19 cellular contexts compared by ENCODE assay signal in the genomic region with DNA sequence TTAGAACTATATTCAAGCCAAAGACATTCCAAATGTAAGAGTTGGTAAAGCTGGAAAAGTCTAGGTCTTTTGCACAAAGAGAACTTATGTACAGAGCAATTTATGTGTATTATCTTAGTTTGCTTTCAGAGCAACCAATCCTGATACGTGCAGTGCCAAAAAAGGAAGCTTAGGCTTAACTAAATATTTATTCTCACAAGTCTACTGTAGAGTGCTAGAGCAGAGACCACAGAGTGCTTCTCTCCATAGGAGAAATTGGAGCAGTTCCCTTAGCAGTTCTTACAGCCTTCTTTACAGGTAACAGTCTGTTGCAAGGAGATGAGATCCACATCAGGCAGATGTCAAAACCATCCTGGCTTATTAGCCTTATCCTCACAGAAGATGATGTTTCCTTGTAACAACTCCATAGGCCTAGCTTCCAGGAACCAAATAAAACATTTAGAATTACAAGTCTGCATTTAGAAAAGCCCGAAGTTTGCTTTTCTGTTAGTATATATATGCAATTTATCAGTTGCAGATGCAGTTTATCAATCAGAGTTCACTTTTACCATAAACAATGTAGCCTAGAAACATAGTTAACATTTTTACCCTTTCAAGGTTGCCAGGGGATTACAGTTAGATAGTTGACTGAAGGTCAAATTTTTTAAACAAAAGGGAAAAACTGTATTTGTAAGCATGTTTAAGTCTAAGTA.
A peak's percentile ranks its signal among the peaks of the same experiment; 100 is the strongest.
DNase-seq lines count a peak whose midpoint lies in the region; ATAC-seq and FAIRE-seq lines count a peak whose summit lies in the region.
"Had no signal": no experiment of that assay in that cellular context is flagged by ENCODE, and none has a peak within 500 bp of the region (broad histone marks: within the 10 kb centered on the region; RNA-seq: fewer than 3 reads in every experiment).

No MANE protein-coding gene starts in this region.

- DNase-seq in NCI-H2227 treated with DMSO at 0.1 percent for 48 hours (lab: John Stamatoyannopoulos, UW) (peak; percentile 57), NCI-H2227 (lab: John Stamatoyannopoulos, UW; ENCODE audit: unreplicated experiment) (no peak), NCI-H748 (lab: John Stamatoyannopoulos, UW; ENCODE audit: unreplicated experiment) (peak; percentile 55), left colon (no peak), small intestine (peak; percentile 9), mesenteric fat pad (ENCODE audit: low spot score) (no peak), NCI-H2171 (lab: John Stamatoyannopoulos, UW) (no peak)
- DNase-seq: 8988T; CD8-positive, alpha-beta memory T cell; DND-41; HCEC 1CT; Kasumi-1; NCI-H1417 treated with DMSO at 0.1 percent for 48 hours; NCI-H1930; NCI-H524 treated with DMSO at 0.1 percent for 48 hours had no signal

- H3K4me3 ChIP-seq in small intestine (ENCODE audit: low read depth in 1 of 2, low read length in 2 of 2), result no peak overlapping the region
- H3K4me3 ChIP-seq: BLaER1, GM12878 had no signal

- no peaks in the 10 kb centered on the region for H3K36me3 ChIP-seq in small intestine (ENCODE audit: control insufficient read depth in 2 of 2, insufficient read depth in 2 of 2, low read length in 2 of 2)
- H3K36me3 ChIP-seq: BLaER1 had no signal

- no peak overlapping the region for H3K27ac ChIP-seq in small intestine (ENCODE audit: low read depth in 1 of 2, low read length in 1 of 2)
- H3K27ac ChIP-seq: BLaER1 had no signal

- intact Hi-C loops in left colon (cut with DNase I, micrococcal nuclease), result no loop called here

- ATAC-seq in left colon (peak; percentile 76), esophagus mucosa (no peak)
- ATAC-seq: GM12878 had no signal

- H3K4me1 ChIP-seq in small intestine (ENCODE audit: control insufficient read depth in 2 of 2, insufficient read depth in 1 of 2, low read depth in 1 of 2, low read length in 1 of 2), result no peaks in the 10 kb centered on the region
- H3K4me1 ChIP-seq: BLaER1 had no signal

- 19 to 43% (median 30%) methylated on average over 2 of the region's 2 CpGs for whole genome bisulfite sequencing in small intestine, 3 donors

- H3K27me3 ChIP-seq in small intestine (ENCODE audit: control insufficient read depth in 2 of 2, insufficient read depth in 2 of 2, low read length in 2 of 2), result no peaks in the 10 kb centered on the region
- H3K27me3 ChIP-seq: BLaER1 had no signal

- no peak for FAIRE-seq in small intestine (lab: Jason Lieb, UNC)
- FAIRE-seq: G401.6, GM12878 had no signal

- H3K9me3 ChIP-seq in small intestine (ENCODE audit: control insufficient read depth, low read depth), result no peaks in the 10 kb centered on the region
- H3K9me3 ChIP-seq: BLaER1 had no signal

Comparison
In these comparisons a context has a peak if more than half of its experiments do, and no peak if none do; other contexts are left out.
1. DNase-seq: peak in NCI-H2227 treated with DMSO at 0.1 percent for 48 hours (single experiment), NCI-H748 (single experiment) and small intestine (single experiment); none in NCI-H2227 (single experiment), left colon (0 of 2), mesenteric fat pad (single experiment) and NCI-H2171 (single experiment).